24 cellular contexts compared by ENCODE assay signal in genomic region chr4:177256950-177257349, GRCh38. TPM values are rescaled to one million over a fixed set of nuclear protein-coding genes. Genes with fewer than 3 reads are reported as not detected.
"Had no signal": no experiment of that assay in that cellular context is flagged by ENCODE, and none has a peak within 500 bp of the region (broad histone marks: within the 10 kb centered on the region; RNA-seq: fewer than 3 reads in every experiment).

No MANE protein-coding gene starts in this region.

- H3K9me3 ChIP-seq: esophagus muscularis mucosa, left lung, ovary, psoas muscle, stomach, thyroid gland, vagina had no signal

- H3K27me3 ChIP-seq: esophagus muscularis mucosa, left lung, ovary, stomach, thyroid gland, vagina had no signal

- ATAC-seq: left lung; naive thymus-derived CD4-positive, alpha-beta T cell; psoas muscle; right cardiac atrium; stimulated activated effector memory CD8-positive, alpha-beta T cell treated with anti-CD3 and anti-CD28 coated beads, Interleukin-12 subunit alpha, Interleukin-12 subunit beta, amount 100 ng/mL, for 72 hours had no signal

- H3K4me1 ChIP-seq: esophagus muscularis mucosa, left lung, psoas muscle, stomach, thyroid gland, vagina had no signal

- H3K27ac ChIP-seq: coronary artery, esophagus muscularis mucosa, left lung, ovary, psoas muscle, stomach, thyroid gland, vagina had no signal

- DNase-seq: dermis blood vessel endothelial cell; effector memory CD4-positive, alpha-beta T cell; head of caudate nucleus; kidney; left lung; mesenchymal stem cell; naive thymus-derived CD4-positive, alpha-beta T cell; nucleus accumbens; ovary; psoas muscle; right cardiac atrium; small intestine; stimulated activated CD4-positive, alpha-beta T cell treated with anti-CD3 and anti-CD28 coated beads, Interleukin-12 subunit alpha, Interleukin-12 subunit beta, amount 100 ng/mL, for 4 hours; stimulated activated CD4-positive, alpha-beta T cell treated with anti-CD3 and anti-CD28 coated beads, Interleukin-1b, Interleukin-23, amount 100 ng/mL, for 48 hours; stimulated activated CD4-positive, alpha-beta T cell treated with anti-CD3 and anti-CD28 coated beads, Interleukin-4, amount 100 ng/mL, for 24 hours; stimulated activated naive CD4-positive, alpha-beta T cell treated with Interleukin-2 at 50 U/mL for 16 hours; stomach; thyroid gland; trophoblast cell had no signal

- H3K36me3 ChIP-seq: esophagus muscularis mucosa, left lung, ovary, stomach, thyroid gland, vagina had no signal

- H3K4me3 ChIP-seq: coronary artery, esophagus muscularis mucosa, left lung, ovary, psoas muscle, stomach, thyroid gland, vagina had no signal

RNA-seq across cellular contexts. Expression of gene NEIL3, which starts 52.7 kb away (rescaled TPM):
- total RNA-seq: ureter had no signal
- polyA plus RNA-seq: naive thymus-derived CD4-positive, alpha-beta T cell; right cardiac atrium had no signal
